In the genomic region with DNA sequence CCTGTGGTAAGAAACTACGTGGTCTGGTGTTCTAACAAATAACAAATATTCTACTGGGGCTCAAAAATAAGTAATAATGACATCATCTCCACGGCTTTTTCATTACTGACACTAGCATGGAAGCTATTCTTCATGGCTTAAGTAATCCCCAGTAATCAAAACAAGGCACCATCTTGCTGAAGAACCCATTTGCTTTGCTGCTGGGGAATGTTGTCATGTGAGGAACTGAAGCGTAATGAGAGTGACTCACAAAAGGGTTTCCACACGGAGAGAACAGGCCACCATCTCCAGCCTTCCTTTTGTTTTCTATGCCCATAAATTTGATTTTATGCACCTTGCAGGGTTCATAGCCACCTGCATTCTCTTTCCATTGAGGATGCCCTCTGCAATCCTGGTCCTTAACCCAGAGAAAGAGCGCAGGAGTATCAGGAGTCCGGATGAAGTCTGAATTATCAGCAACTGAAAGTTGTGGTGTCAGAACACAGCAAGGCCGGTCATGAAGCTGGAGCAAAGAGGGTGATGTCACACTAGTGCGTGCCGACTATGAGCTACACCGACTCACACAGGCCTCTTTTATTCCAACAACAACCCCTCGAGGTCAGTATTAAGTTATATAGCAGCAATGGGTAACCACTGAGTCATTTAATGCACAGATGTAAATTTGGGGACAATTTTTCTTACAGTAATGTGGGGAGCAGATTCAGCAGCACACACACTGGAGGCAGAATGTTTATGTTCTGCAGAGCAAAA, we compare ENCODE assay signal across 1 cellular context.
TF ChIP-seq lines count a peak whose summit lies in the region.

No MANE protein-coding gene starts in this region.

TF ChIP-seq in IMR-90, 13 proteins besides CTCF, POLR2A, EP300 and RAD21 (continued from another document):
- TF ChIP-seq, protein P1, sequence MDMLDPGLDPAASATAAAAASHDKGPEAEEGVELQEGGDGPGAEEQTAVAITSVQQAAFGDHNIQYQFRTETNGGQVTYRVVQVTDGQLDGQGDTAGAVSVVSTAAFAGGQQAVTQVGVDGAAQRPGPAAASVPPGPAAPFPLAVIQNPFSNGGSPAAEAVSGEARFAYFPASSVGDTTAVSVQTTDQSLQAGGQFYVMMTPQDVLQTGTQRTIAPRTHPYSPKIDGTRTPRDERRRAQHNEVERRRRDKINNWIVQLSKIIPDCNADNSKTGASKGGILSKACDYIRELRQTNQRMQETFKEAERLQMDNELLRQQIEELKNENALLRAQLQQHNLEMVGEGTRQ (IDR thresholded peaks at IDR 0.05; ENCODE audit: low read depth, low read length) = no peak
- no peak for TF ChIP-seq FOS (IDR thresholded peaks at IDR 0.05; ENCODE audit: low read depth, low read length)
- TF ChIP-seq MAFK (IDR thresholded peaks at IDR 0.05; ENCODE audit: low read depth, low read length) = no peak
- no peak for TF ChIP-seq RCOR1 (IDR thresholded peaks at IDR 0.05; ENCODE audit: insufficient replicate concordance, low read length)
- no peak for TF ChIP-seq MAZ (IDR thresholded peaks at IDR 0.05; ENCODE audit: borderline replicate concordance, low read depth, low read length)
- TF ChIP-seq BHLHE40 (IDR thresholded peaks at IDR 0.05; ENCODE audit: low read depth, low read length) = no peak
- no peak for TF ChIP-seq SMC3 (IDR thresholded peaks at IDR 0.05; ENCODE audit: low read depth, low read length)
- no peak for TF ChIP-seq NFE2L2 (IDR thresholded peaks at IDR 0.05; ENCODE audit: low read depth, low read length)
- TF ChIP-seq RFX5 (IDR thresholded peaks at IDR 0.05; ENCODE audit: low read depth, low read length) = no peak
- TF ChIP-seq ELK1 (IDR thresholded peaks at IDR 0.05; ENCODE audit: borderline replicate concordance, low read depth, low read length) = no peak
- no peak for TF ChIP-seq CEBPB (IDR thresholded peaks at IDR 0.05; ENCODE audit: low read depth, low read length)
